Comparison of ENCODE assay signal across 23 cellular contexts in genomic region chr17:57467801-57468200, GRCh38.
"Had no signal": no experiment of that assay in that cellular context is flagged by ENCODE, and none has a peak within 500 bp of the region (broad histone marks: within the 10 kb centered on the region; RNA-seq: fewer than 3 reads in every experiment).

No MANE protein-coding gene starts in this region.

- H3K27me3 ChIP-seq: esophagus muscularis mucosa, gastrocnemius medialis, ovary, stomach, suprapubic skin, tibial nerve had no signal

- H3K27ac Mint-ChIP-seq: activated CD4-positive, alpha-beta T cell treated with anti-CD3 and anti-CD28 coated beads, Interleukin-2, amount 10 ng/mL, durations not matched to agents 7 days and 5 days; activated CD8-positive, alpha-beta memory T cell treated with anti-CD3 and anti-CD28 coated beads, Interleukin-2, amount 10 ng/mL, durations not matched to agents 7 days and 5 days; memory B cell; T-helper 17 cell had no signal

- H3K4me3 ChIP-seq: coronary artery, esophagus muscularis mucosa, gastrocnemius medialis, ovary, prostate gland, stomach, suprapubic skin, tibial nerve had no signal

- H3K36me3 Mint-ChIP-seq: naive B cell had no signal

- H3K4me1 ChIP-seq: prostate gland had no signal

- H3K27me3 Mint-ChIP-seq: activated CD4-positive, alpha-beta T cell treated with anti-CD3 and anti-CD28 coated beads, Interleukin-2, amount 10 ng/mL, durations not matched to agents 7 days and 5 days; activated CD8-positive, alpha-beta memory T cell treated with anti-CD3 and anti-CD28 coated beads, Interleukin-2, amount 10 ng/mL, durations not matched to agents 7 days and 5 days; activated CD8-positive, alpha-beta T cell treated with anti-CD3 and anti-CD28 coated beads for 36 hours; activated naive CD8-positive, alpha-beta T cell treated with anti-CD3 and anti-CD28 coated beads for 36 hours; memory B cell; naive B cell; T-helper 17 cell had no signal

- H3K9me3 ChIP-seq: esophagus muscularis mucosa, gastrocnemius medialis, ovary, prostate gland, stomach, suprapubic skin, tibial nerve had no signal

- DNase-seq: activated CD4-positive, alpha-beta T cell treated with anti-CD3 and anti-CD28 coated beads, Interleukin-2, amount 10 ng/mL, durations not matched to agents 7 days and 5 days; activated CD8-positive, alpha-beta memory T cell treated with anti-CD3 and anti-CD28 coated beads, Interleukin-2, amount 10 ng/mL, durations not matched to agents 7 days and 5 days; activated CD8-positive, alpha-beta T cell treated with anti-CD3 and anti-CD28 coated beads for 36 hours; activated naive CD4-positive, alpha-beta T cell treated with Interleukin-2 at 50 U/mL for 16 hours; activated naive CD8-positive, alpha-beta T cell treated with anti-CD3 and anti-CD28 coated beads for 36 hours; activated T-cell treated with anti-CD3 and anti-CD28 coated beads for 4 hours; cerebellar nuclear complex; gastrocnemius medialis; hypothalamus; naive B cell; ovary; stimulated activated CD4-positive, alpha-beta T cell treated with anti-CD3 and anti-CD28 coated beads, Interleukin-12 subunit alpha, Interleukin-12 subunit beta, amount 100 ng/mL, for 4 hours; stimulated activated CD4-positive, alpha-beta T cell treated with anti-CD3 and anti-CD28 coated beads, Interleukin-4, amount 100 ng/mL, for 4 hours; stomach; SW 1271; T-helper 17 cell had no signal

- ATAC-seq: activated CD8-positive, alpha-beta memory T cell treated with anti-CD3 and anti-CD28 coated beads, Interleukin-2, amount 10 ng/mL, durations not matched to agents 7 days and 5 days; activated CD8-positive, alpha-beta T cell treated with anti-CD3 and anti-CD28 coated beads for 36 hours; gastrocnemius medialis; T-helper 17 cell had no signal

- H3K27ac ChIP-seq: coronary artery, esophagus muscularis mucosa, gastrocnemius medialis, ovary, prostate gland, stomach, suprapubic skin, tibial nerve had no signal

- H3K4me3 Mint-ChIP-seq: activated CD4-positive, alpha-beta T cell treated with anti-CD3 and anti-CD28 coated beads, Interleukin-2, amount 10 ng/mL, durations not matched to agents 7 days and 5 days; activated CD8-positive, alpha-beta memory T cell treated with anti-CD3 and anti-CD28 coated beads, Interleukin-2, amount 10 ng/mL, durations not matched to agents 7 days and 5 days; activated CD8-positive, alpha-beta T cell treated with anti-CD3 and anti-CD28 coated beads for 36 hours; activated naive CD8-positive, alpha-beta T cell treated with anti-CD3 and anti-CD28 coated beads for 36 hours; memory B cell had no signal

- FAIRE-seq: bronchial epithelial cell had no signal

- H3K36me3 ChIP-seq: esophagus muscularis mucosa, gastrocnemius medialis, ovary, prostate gland, stomach, suprapubic skin, tibial nerve had no signal

- H3K9me3 Mint-ChIP-seq: activated CD4-positive, alpha-beta T cell treated with anti-CD3 and anti-CD28 coated beads, Interleukin-2, amount 10 ng/mL, durations not matched to agents 7 days and 5 days; activated CD8-positive, alpha-beta T cell treated with anti-CD3 and anti-CD28 coated beads for 36 hours; activated naive CD8-positive, alpha-beta T cell treated with anti-CD3 and anti-CD28 coated beads for 36 hours; memory B cell had no signal
